8 cellular contexts compared by ENCODE assay signal in genomic region chr16:58025351-58026138, GRCh38. TPM values are rescaled to one million over a fixed set of nuclear protein-coding genes. Genes with fewer than 3 reads are reported as not detected.
DNase-seq lines count a peak whose midpoint lies in the region; ATAC-seq and TF ChIP-seq lines count a peak whose summit lies in the region.

MMP15 (plus strand) TSS chr16:58025754; CDS start chr16:58026351, 597 bp downstream.

- under 1% methylated on average over 12 of the region's 90 CpGs for WGBS in esophagus muscularis mucosa

- DNase-seq in NCI-H1092 treated with DMSO at 0.1 percent for 48 hours (lab: John Stamatoyannopoulos, UW) = peak; percentile 51
- DNase-seq in NCI-H1092 (lab: John Stamatoyannopoulos, UW) = no peak
- peak; percentile 46 to 67 for DNase-seq in NOMO-1 (lab: John Stamatoyannopoulos, UW; ENCODE audit: unreplicated experiment in 2 of 2)
- DNase-seq in activated T-cell treated with anti-CD3 and anti-CD28 coated beads, Interleukin-2, amount 50 U/mL, for 1 hour = peak; percentile 71
- no peak for DNase-seq in esophagus muscularis mucosa (ENCODE audit: extremely low spot score)
- peak; percentile 27 to 67 for DNase-seq in stimulated activated CD8-positive, alpha-beta memory T cell treated with anti-CD3 and anti-CD28 coated beads, Interleukin-7, amount 100 ng/mL, for 4 hours (ENCODE audit: low read depth in 2 of 2)

- intact Hi-C loops in esophagus muscularis mucosa (cut with DNase I) = no loop called here

- TF ChIP-seq CTCF in esophagus muscularis mucosa (IDR thresholded peaks at IDR 0.05) = no peak

- no peak for TF ChIP-seq EP300 in esophagus muscularis mucosa (IDR thresholded peaks at IDR 0.05)

- H3K4me1 ChIP-seq in esophagus muscularis mucosa = peaks cover 69 to 89% (median 79%) of the 10 kb centered on the region in 4 donors
- H3K4me1 ChIP-seq in muscle layer of colon (ENCODE audit: insufficient read depth, low read length) = peaks cover 52% of the 10 kb centered on the region

- H3K9ac ChIP-seq in muscle layer of colon (ENCODE audit: low read length) = no peak within 1 kb of the TSS

- H3K9me3 ChIP-seq in esophagus muscularis mucosa = no peaks in the 10 kb centered on the region
- H3K9me3 ChIP-seq in muscle layer of colon (ENCODE audit: low read length) = no peaks in the 10 kb centered on the region

- H3K27ac ChIP-seq in esophagus muscularis mucosa (replicated peaks in 1 of 4) (peak within 1 kb of the TSS; percentile 85 to 91 (median 88)), muscle layer of colon (ENCODE audit: low read depth, low read length) (peak within 1 kb of the TSS; percentile 76)

- H3K36me3 ChIP-seq in esophagus muscularis mucosa (no peaks in the 10 kb centered on the region), muscle layer of colon (ENCODE audit: insufficient read depth, low read length) (no peaks in the 10 kb centered on the region)

- H3K27me3 ChIP-seq in esophagus muscularis mucosa = no peaks in the 10 kb centered on the region
- no peaks in the 10 kb centered on the region for H3K27me3 ChIP-seq in muscle layer of colon (ENCODE audit: control insufficient read depth in 1 of 2, insufficient read depth in 2 of 2, low read length in 2 of 2)

- H3K4me3 ChIP-seq in esophagus muscularis mucosa (peak within 1 kb of the TSS; percentile 73 to 87 (median 82)), muscle layer of colon (ENCODE audit: low read depth in 1 of 2, low read length in 2 of 2) (peak within 1 kb of the TSS; percentile 64 to 66)

- TF ChIP-seq POLR2A in esophagus muscularis mucosa (IDR thresholded peaks at IDR 0.05; ENCODE audit: low read depth) = no peak

- ATAC-seq in HG03139 (IDR thresholded peaks at IDR 0.05; ENCODE audit: unreplicated experiment) = peak; percentile 47

RNA-seq across cellular contexts. Expression of gene MMP15, which starts in this region (rescaled TPM):
- 10 to 100 TPM in 2 of 4 donors, 1 to 10 TPM in 2; 3.8 to 16.3 (median 8.7) TPM for total RNA-seq in esophagus muscularis mucosa

Comparison
In these comparisons a context has a peak if more than half of its experiments do, and no peak if none do; other contexts are left out.
1. DNase-seq: peak in NCI-H1092 treated with DMSO at 0.1 percent for 48 hours (single experiment), NOMO-1 (2 of 2), activated T-cell treated with anti-CD3 and anti-CD28 coated beads, Interleukin-2, amount 50 U/mL, for 1 hour (single experiment) and stimulated activated CD8-positive, alpha-beta memory T cell treated with anti-CD3 and anti-CD28 coated beads, Interleukin-7, amount 100 ng/mL, for 4 hours (2 of 2); none in NCI-H1092 (single experiment) and esophagus muscularis mucosa (single experiment).